In genomic region chr4:51842554-51843308, GRCh38 we compare ENCODE assay signal across 8 cellular contexts. TPM values are rescaled to one million over a fixed set of nuclear protein-coding genes. Genes with fewer than 3 reads are reported as not detected.
DNase-seq lines count a peak whose midpoint lies in the region; ATAC-seq lines count a peak whose summit lies in the region.

Gene DCUN1D4 (plus strand): TSS chr4:51843153. CDS start chr4:51843243, 90 bp downstream.

- ATAC-seq in GM18508 (IDR thresholded peaks at IDR 0.05; ENCODE audit: insufficient read depth, unreplicated experiment) (peak; percentile 93), HG03025 (IDR thresholded peaks at IDR 0.05; ENCODE audit: low FRiP score, unreplicated experiment) (peak; percentile 96), aorta (ENCODE audit: low FRiP score) (peak; percentile 97)

- no peaks in the 10 kb centered on the region for H3K9me3 ChIP-seq in aorta (ENCODE audit: control insufficient read depth, low read length)

- DNase-seq in NCI-H2081 (lab: John Stamatoyannopoulos, UW): peak; percentile 97 to 98
- DNase-seq in T1000 (lab: John Stamatoyannopoulos, UW): peak; percentile 97
- DNase-seq in astrocyte of the hippocampus (ENCODE audit: low read depth, low spot score): peak; percentile 100
- peak; percentile 100 for DNase-seq in hepatic stellate cell (ENCODE audit: low spot score)
- DNase-seq in aorta: peak; percentile 100

- H3K27ac ChIP-seq in rectal smooth muscle tissue (ENCODE audit: low read depth, low read length) (peak within 1 kb of the TSS; percentile 94), aorta (ENCODE audit: low read depth in 1 of 2, low read length in 2 of 2) (peak within 1 kb of the TSS; percentile 28 to 88)

- 0 to 1% methylated on average over 60 to 68 of the region's 68 CpGs for WGBS in aorta, 2 donors

- H3K36me3 ChIP-seq in rectal smooth muscle tissue (ENCODE audit: control insufficient read depth, insufficient read depth, low read length): no peaks in the 10 kb centered on the region
- no peaks in the 10 kb centered on the region for H3K36me3 ChIP-seq in aorta (ENCODE audit: control insufficient read depth in 1 of 2, insufficient read depth in 2 of 2, low read length in 1 of 2)

- H3K9ac ChIP-seq in rectal smooth muscle tissue (ENCODE audit: low read length): peak within 1 kb of the TSS; percentile 88

- H3K27me3 ChIP-seq in rectal smooth muscle tissue (ENCODE audit: control insufficient read depth, insufficient read depth, low read length): no peaks in the 10 kb centered on the region
- no peaks in the 10 kb centered on the region for H3K27me3 ChIP-seq in aorta (ENCODE audit: control insufficient read depth in 1 of 2, insufficient read depth in 2 of 2, low read length in 1 of 2)

- intact Hi-C loops in aorta (cut with DNase I): loop anchor here (5.0 kb wide), 4 partner anchors 40 to 195 kb away; partner anchors contain the start of gene SGCB (in 1 of the 2)

- H3K4me3 ChIP-seq in rectal smooth muscle tissue (ENCODE audit: low read length): peak within 1 kb of the TSS; percentile 90
- peak within 1 kb of the TSS; percentile 87 to 88 for H3K4me3 ChIP-seq in aorta (ENCODE audit: low read length in 2 of 2)

- peaks cover 9% of the 10 kb centered on the region for H3K4me1 ChIP-seq in rectal smooth muscle tissue (ENCODE audit: control insufficient read depth, insufficient read depth, low read length)
- no peaks in the 10 kb centered on the region for H3K4me1 ChIP-seq in aorta (ENCODE audit: control insufficient read depth in 1 of 2, insufficient read depth in 2 of 2, low read length in 2 of 2)

RNA-seq across cellular contexts. Expression of gene DCUN1D4, which starts in this region (rescaled TPM):
- 10 to 100 TPM; 69.6 to 87.8 TPM for total RNA-seq in aorta
- 10 to 100 TPM; 19.7 to 25.1 TPM for polyA plus RNA-seq in aorta

Comparison
In these comparisons a context has a peak if more than half of its experiments do, and no peak if none do; other contexts are left out.
1. Peak in every context shown above with its lines: DNase-seq, ATAC-seq, H3K4me3 ChIP-seq and H3K27ac ChIP-seq.